ENCODE assay signal across 21 cellular contexts in the genomic region with DNA sequence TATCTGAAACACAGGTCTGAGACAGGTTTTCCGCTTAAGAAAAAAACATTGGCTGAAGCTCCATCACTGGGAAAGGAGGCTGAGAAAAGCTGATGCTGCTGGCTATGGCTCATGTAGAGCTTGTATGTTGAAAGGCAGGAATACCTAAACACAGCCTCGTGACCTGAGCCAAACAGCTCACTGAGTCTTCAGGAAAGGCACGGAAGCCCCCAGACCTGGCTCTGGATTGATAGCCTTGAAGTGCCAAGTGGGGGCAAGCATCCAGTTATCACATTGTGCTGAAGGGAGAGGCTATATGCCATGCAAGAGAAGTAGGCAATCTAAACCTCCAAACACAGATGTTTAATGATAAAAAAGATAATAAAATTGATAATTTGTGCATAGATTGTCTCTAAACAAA. TPM values are rescaled to one million over a fixed set of nuclear protein-coding genes. Genes with fewer than 3 reads are reported as not detected.
A peak's percentile ranks its signal among the peaks of the same experiment; 100 is the strongest.
DNase-seq lines count a peak whose midpoint lies in the region; ATAC-seq, FAIRE-seq and TF ChIP-seq lines count a peak whose summit lies in the region.
"Had no signal": no experiment of that assay in that cellular context is flagged by ENCODE, and none has a peak within 500 bp of the region (broad histone marks: within the 10 kb centered on the region; RNA-seq: fewer than 3 reads in every experiment).

No MANE protein-coding gene starts in this region.

- no peak for DNase-seq in activated CD4-positive, alpha-beta T cell treated with anti-CD3 and anti-CD28 coated beads for 36 hours
- no peak for DNase-seq in activated CD4-positive, alpha-beta T cell treated with anti-CD3 and anti-CD28 coated beads, Interleukin-2, amount 50 U/mL, for 48 hours
- DNase-seq in GM12891 (ENCODE audit: insufficient read length, low spot score) (no peak), pons (ENCODE audit: low spot score) (no peak), GM13976 (ENCODE audit: low spot score) (no peak)
- DNase-seq in activated naive CD4-positive, alpha-beta T cell treated with anti-CD3 and anti-CD28 coated beads, Interleukin-2, amount 50 U/mL, for 72 hours (ENCODE audit: low spot score in 2 of 2), result no peak
- DNase-seq: BE2C; brain microvascular endothelial cell; GF-D8; HCEC 1CT; heart right ventricle; NCI-H1105 treated with DMSO at 0.1 percent for 48 hours; NCI-H524; right lobe of liver; stimulated activated naive CD4-positive, alpha-beta T cell treated with Interleukin-2 at 50 U/mL for 16 hours; SW 1271; upper lobe of right lung had no signal

- no peak for TF ChIP-seq CTCF in neutrophil (IDR thresholded peaks at IDR 0.05)
- no peak for TF ChIP-seq CTCF in GM13976 (IDR thresholded peaks at IDR 0.05; ENCODE audit: borderline replicate concordance, control extremely low read depth, extremely low read depth, insufficient read depth, missing control alignments)

- H3K4me1 Mint-ChIP-seq in activated CD4-positive, alpha-beta T cell treated with anti-CD3 and anti-CD28 coated beads for 36 hours, result peaks cover 80% of the 10 kb centered on the region

- no peak for FAIRE-seq in GM12891 (lab: Jason Lieb, UNC)

- H3K4me3 ChIP-seq in neutrophil (ENCODE audit: low read depth in 1 of 2, low read length in 1 of 2), result peak overlapping the region in 1 of 2 experiments; percentile 3
- H3K4me3 ChIP-seq: coronary artery, heart right ventricle, right lobe of liver, upper lobe of right lung had no signal

- peak overlapping the region; percentile 93 for H3K27ac Mint-ChIP-seq in activated CD4-positive, alpha-beta T cell treated with anti-CD3 and anti-CD28 coated beads for 36 hours
- H3K27ac Mint-ChIP-seq in activated naive CD4-positive, alpha-beta T cell treated with anti-CD3 and anti-CD28 coated beads, Interleukin-2, amount 50 U/mL, for 72 hours, result peak overlapping the region; percentile 91 to 99

- H3K27ac ChIP-seq in neutrophil, result peak overlapping the region; percentile 97
- H3K27ac ChIP-seq: brain microvascular endothelial cell had no signal

- H3K9me3 Mint-ChIP-seq in activated CD4-positive, alpha-beta T cell treated with anti-CD3 and anti-CD28 coated beads for 36 hours (ENCODE audit: low read depth), result no peaks in the 10 kb centered on the region
- H3K9me3 Mint-ChIP-seq in activated naive CD4-positive, alpha-beta T cell treated with anti-CD3 and anti-CD28 coated beads, Interleukin-2, amount 50 U/mL, for 72 hours, result no peaks in the 10 kb centered on the region

- H3K36me3 Mint-ChIP-seq in activated CD4-positive, alpha-beta T cell treated with anti-CD3 and anti-CD28 coated beads for 36 hours (ENCODE audit: low read depth), result peaks cover 88% of the 10 kb centered on the region
- peaks cover 57 to 82% of the 10 kb centered on the region in 2 donors for H3K36me3 Mint-ChIP-seq in activated naive CD4-positive, alpha-beta T cell treated with anti-CD3 and anti-CD28 coated beads, Interleukin-2, amount 50 U/mL, for 72 hours

- intact Hi-C loops in activated CD4-positive, alpha-beta T cell treated with anti-CD3 and anti-CD28 coated beads for 36 hours (cut with DNase I, micrococcal nuclease), result loop anchor here (1.0 to 10.0 kb wide), 5 partner anchors 9 to 173 kb away; no protein-coding TSS in a partner anchor

- peaks cover 51 to 52% of the 10 kb centered on the region in 2 experiments for H3K4me1 ChIP-seq in neutrophil (ENCODE audit: control insufficient read depth in 1 of 2, insufficient read depth in 1 of 2, low read depth in 1 of 2, low read length in 1 of 2)
- H3K4me1 ChIP-seq: BE2C, right lobe of liver, upper lobe of right lung had no signal

- POLR2A ChIA-PET in activated CD4-positive, alpha-beta T cell treated with anti-CD3 and anti-CD28 coated beads for 36 hours (lab: Charles Lee), result interaction anchor here (0.6 to 4.6 kb wide), 10 partner anchors 10 to 151 kb away, joined by 3 to 25 read pairs (median 8); partner anchors contain the start of gene CYTIP

- peak; percentile 52; the same call in 1 of the 2 replicates for TF ChIP-seq POLR2A in GM12891 (IDR thresholded peaks at IDR 0.05; ENCODE audit: low read depth, low read length)

- no peaks in the 10 kb centered on the region for H3K27me3 Mint-ChIP-seq in activated CD4-positive, alpha-beta T cell treated with anti-CD3 and anti-CD28 coated beads for 36 hours

- in situ Hi-C loops in GM13976 (cut with MboI; ENCODE audit: low sequenced_read_pairs, unreplicated experiment), result no loop called here

- ATAC-seq in activated CD4-positive, alpha-beta T cell treated with anti-CD3 and anti-CD28 coated beads for 36 hours, result no peak
- ATAC-seq in activated naive CD4-positive, alpha-beta T cell treated with anti-CD3 and anti-CD28 coated beads, Interleukin-2, amount 50 U/mL, for 72 hours, result peak in 1 of 2 donors; percentile 5
- ATAC-seq in HG03460 (IDR thresholded peaks at IDR 0.05; ENCODE audit: unreplicated experiment), result no peak
- ATAC-seq: heart right ventricle had no signal

- no peaks in the 10 kb centered on the region for H3K27me3 ChIP-seq in neutrophil
- H3K27me3 ChIP-seq: BE2C, brain microvascular endothelial cell, heart right ventricle, right lobe of liver, upper lobe of right lung had no signal

- CTCF ChIA-PET in activated CD4-positive, alpha-beta T cell treated with anti-CD3 and anti-CD28 coated beads for 36 hours (lab: Charles Lee), result interaction anchor here (1.2 to 7.1 kb wide), 12 partner anchors 11 to 120 kb away, joined by 3 to 50 read pairs (median 6); partner anchors contain the start of gene ERMN

- peaks cover 76% of the 10 kb centered on the region for H3K36me3 ChIP-seq in neutrophil
- H3K36me3 ChIP-seq: BE2C, brain microvascular endothelial cell, right lobe of liver, upper lobe of right lung had no signal

- H3K4me3 Mint-ChIP-seq in activated CD4-positive, alpha-beta T cell treated with anti-CD3 and anti-CD28 coated beads for 36 hours, result peak overlapping the region; percentile 52

- no peaks in the 10 kb centered on the region for H3K9me3 ChIP-seq in neutrophil
- H3K9me3 ChIP-seq: BE2C, upper lobe of right lung had no signal

TF ChIP-seq in GM12891, 5 proteins besides CTCF, POLR2A, EP300 and RAD21:
- TF ChIP-seq SPI1 (IDR thresholded peaks at IDR 0.05; ENCODE audit: low read depth, low read length), result no peak
- TF ChIP-seq POU2F2 (IDR thresholded peaks at IDR 0.05; ENCODE audit: low read depth, low read length), result no peak
- TF ChIP-seq PAX5 (IDR thresholded peaks at IDR 0.05; ENCODE audit: insufficient read depth, low read length, severe bottlenecking), result no peak
- no peak for TF ChIP-seq POLR2AphosphoS5 (IDR thresholded peaks at IDR 0.05; ENCODE audit: low read depth, low read length)
- no peak for TF ChIP-seq TAF1 (IDR thresholded peaks at IDR 0.05; ENCODE audit: low read depth, low read length)

RNA-seq across cellular contexts. Expression of gene CYTIP, which starts 21.9 kb away (rescaled TPM):
- 100 to 1,000 TPM; 470 to 536 TPM for total RNA-seq in activated CD4-positive, alpha-beta T cell treated with anti-CD3 and anti-CD28 coated beads for 36 hours
- 70.8 TPM for polyA plus RNA-seq in GM12891 (2012; ENCODE audit: low read depth, missing spikeins)
- total RNA-seq in activated naive CD4-positive, alpha-beta T cell treated with anti-CD3 and anti-CD28 coated beads, Interleukin-2, amount 50 U/mL, for 72 hours, result 100 to 1,000 TPM; 417 to 596 TPM
- total RNA-seq: A172 had no signal
